In genomic region chr4:57163530-57164459, GRCh38 we compare ENCODE assay signal across 8 cellular contexts. TPM values are rescaled to one million over a fixed set of nuclear protein-coding genes. Genes with fewer than 3 reads are reported as not detected.
DNase-seq lines count a peak whose midpoint lies in the region; ATAC-seq and TF ChIP-seq lines count a peak whose summit lies in the region.

No MANE protein-coding gene starts in this region.

- H3K4me1 Mint-ChIP-seq in activated naive CD8-positive, alpha-beta T cell treated with anti-CD3 and anti-CD28 coated beads, Interleukin-2, amount 50 U/mL, for 24 hours: peaks cover 9% of the 10 kb centered on the region

- no peaks in the 10 kb centered on the region for H3K4me1 ChIP-seq in parathyroid adenoma
- H3K4me1 ChIP-seq in tibial nerve: peaks cover 0 to 13% (median 2%) of the 10 kb centered on the region in 4 donors

- peak overlapping the region; percentile 78 for H3K4me3 Mint-ChIP-seq in activated naive CD8-positive, alpha-beta T cell treated with anti-CD3 and anti-CD28 coated beads, Interleukin-2, amount 50 U/mL, for 24 hours

- no peak overlapping the region for H3K27ac ChIP-seq in SU-DHL-6 (ENCODE audit: low read depth, low read length)
- H3K27ac ChIP-seq in parathyroid adenoma: no peak overlapping the region
- H3K27ac ChIP-seq in tibial nerve: peak overlapping the region; percentile 56 to 88 (median 78)

- H2AFZ ChIP-seq in SU-DHL-6 (ENCODE audit: low read depth, low read length, severe bottlenecking): peak overlapping the region; percentile 100
- peak overlapping the region; percentile 84 for H2AFZ ChIP-seq in parathyroid adenoma

- H4K20me1 ChIP-seq in SU-DHL-6 (ENCODE audit: low read depth, low read length): no peaks in the 10 kb centered on the region

- no peaks in the 10 kb centered on the region for H3K79me2 ChIP-seq in SU-DHL-6 (ENCODE audit: insufficient read depth, low read length)
- no peaks in the 10 kb centered on the region for H3K79me2 ChIP-seq in parathyroid adenoma

- intact Hi-C loops in cardiac septum (cut with DNase I): loop anchor here (2.0 to 5.0 kb wide), 3 partner anchors 53 to 139 kb away; partner anchors contain the start of gene IGFBP7

- no peaks in the 10 kb centered on the region for H3K9me3 Mint-ChIP-seq in activated naive CD8-positive, alpha-beta T cell treated with anti-CD3 and anti-CD28 coated beads, Interleukin-2, amount 50 U/mL, for 24 hours

- no peaks in the 10 kb centered on the region for H3K9me3 ChIP-seq in SU-DHL-6 (ENCODE audit: insufficient read depth, low read length)
- H3K9me3 ChIP-seq in parathyroid adenoma (ENCODE audit: control insufficient read depth, low read length): peaks cover 3% of the 10 kb centered on the region
- H3K9me3 ChIP-seq in tibial nerve: no peaks in the 10 kb centered on the region

- H3K4me3 ChIP-seq in SU-DHL-6 (ENCODE audit: insufficient read depth, low read length, poor library complexity, severe bottlenecking): peak overlapping the region; percentile 66
- H3K4me3 ChIP-seq in parathyroid adenoma (ENCODE audit: low read depth, low read length): peak overlapping the region; percentile 61
- peak overlapping the region; percentile 49 to 74 (median 64) for H3K4me3 ChIP-seq in tibial nerve

- no peaks in the 10 kb centered on the region for H3K36me3 ChIP-seq in SU-DHL-6 (ENCODE audit: low read length)
- no peaks in the 10 kb centered on the region for H3K36me3 ChIP-seq in parathyroid adenoma (ENCODE audit: control insufficient read depth, insufficient read depth, low read length)
- no peaks in the 10 kb centered on the region for H3K36me3 ChIP-seq in tibial nerve

- TF ChIP-seq POLR2A in tibial nerve (IDR thresholded peaks at IDR 0.05): no peak

- TF ChIP-seq CTCF in GM10266 (IDR thresholded peaks at IDR 0.05; ENCODE audit: control insufficient read depth, insufficient read depth, low read depth, missing control alignments) (peak; percentile 97), SU-DHL-6 (IDR thresholded peaks at IDR 0.05; ENCODE audit: insufficient read depth, low read length, poor library complexity, severe bottlenecking) (no peak), parathyroid adenoma (IDR thresholded peaks at IDR 0.05) (peak; percentile 80), tibial nerve (IDR thresholded peaks at IDR 0.05) (peak; percentile 81 to 95 (median 94))

- no peaks in the 10 kb centered on the region for H3K36me3 Mint-ChIP-seq in activated naive CD8-positive, alpha-beta T cell treated with anti-CD3 and anti-CD28 coated beads, Interleukin-2, amount 50 U/mL, for 24 hours (ENCODE audit: low read depth)

- H3K27me3 ChIP-seq in SU-DHL-6 (ENCODE audit: low read length) (no peaks in the 10 kb centered on the region), parathyroid adenoma (ENCODE audit: control insufficient read depth, insufficient read depth, low read length) (no peaks in the 10 kb centered on the region), tibial nerve (no peaks in the 10 kb centered on the region)

- peak overlapping the region; percentile 11 for H3K27ac Mint-ChIP-seq in activated naive CD8-positive, alpha-beta T cell treated with anti-CD3 and anti-CD28 coated beads, Interleukin-2, amount 50 U/mL, for 24 hours

- no peaks in the 10 kb centered on the region for H3F3A ChIP-seq in SU-DHL-6 (ENCODE audit: insufficient read depth)

- WGBS in tibial nerve, 2 donors: 2 to 3% methylated on average over 55 to 60 of the region's 61 CpGs

- H3K9me2 ChIP-seq in SU-DHL-6 (replicated peaks; ENCODE audit: insufficient read depth, low read length): no peaks in the 10 kb centered on the region

- TF ChIP-seq EP300 in tibial nerve (IDR thresholded peaks at IDR 0.05): no peak

- peak; percentile 98 for ATAC-seq in HG02610 (IDR thresholded peaks at IDR 0.05; ENCODE audit: unreplicated experiment)
- peak; percentile 93 for ATAC-seq in activated naive CD8-positive, alpha-beta T cell treated with anti-CD3 and anti-CD28 coated beads, Interleukin-2, amount 50 U/mL, for 24 hours

- DNase-seq in GM10266 (ENCODE audit: extremely low spot score): peak; percentile 75
- DNase-seq in NCI-H1048 (lab: John Stamatoyannopoulos, UW): peak; percentile 51
- DNase-seq in activated naive CD8-positive, alpha-beta T cell treated with anti-CD3 and anti-CD28 coated beads, Interleukin-2, amount 50 U/mL, for 24 hours: peak; percentile 82
- DNase-seq in cardiac septum (ENCODE audit: low spot score): peak; percentile 91
- DNase-seq in tibial nerve (ENCODE audit: low spot score in 2 of 2): peak; percentile 64 to 71

- H3K4me2 ChIP-seq in SU-DHL-6 (ENCODE audit: low read depth, low read length, poor library complexity, severe bottlenecking) (peak overlapping the region; percentile 81), parathyroid adenoma (ENCODE audit: low read length) (peak overlapping the region; percentile 76)

- peaks cover 17% of the 10 kb centered on the region for H3K27me3 Mint-ChIP-seq in activated naive CD8-positive, alpha-beta T cell treated with anti-CD3 and anti-CD28 coated beads, Interleukin-2, amount 50 U/mL, for 24 hours

- H3K9ac ChIP-seq in SU-DHL-6 (ENCODE audit: low read length) (peak overlapping the region; percentile 73), parathyroid adenoma (no peak overlapping the region)

RNA-seq across cellular contexts. Expression of gene IGFBP7, which starts 53.6 kb away (rescaled TPM):
- total RNA-seq in cardiac septum (739 TPM), tibial nerve (1,000 to 10,000 TPM; 1,415 to 3,184 (median 2,179) TPM)

Comparison
In these comparisons a context has a peak if more than half of its experiments do, and no peak if none do; other contexts are left out.
1. H3K27ac ChIP-seq: peak in tibial nerve (4 of 4); none in SU-DHL-6 (single experiment) and parathyroid adenoma (single experiment).
2. Peak in every context shown above with its lines, with median percentiles within 50 percentile points of each other: DNase-seq and H3K4me3 ChIP-seq.